Comparison of ENCODE assay signal across 8 cellular contexts in the genomic region with DNA sequence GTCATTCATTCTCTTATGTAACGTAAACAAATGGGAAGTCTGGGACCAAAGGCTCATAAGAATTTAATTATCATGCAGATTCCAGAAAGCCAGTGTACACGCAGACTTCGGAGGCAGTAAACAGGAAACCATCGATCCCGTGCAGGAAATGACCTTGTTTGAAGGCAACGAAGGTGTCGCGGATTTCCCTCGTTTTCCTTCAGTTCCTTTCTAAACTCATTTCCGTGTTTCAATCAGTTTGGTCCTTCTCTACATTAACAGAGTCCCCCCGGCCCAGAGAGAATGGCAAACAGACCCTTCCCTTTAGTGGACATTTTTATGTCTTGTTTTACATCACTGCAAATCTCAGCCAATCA. TPM values are rescaled to one million over a fixed set of nuclear protein-coding genes. Genes with fewer than 3 reads are reported as not detected.
DNase-seq lines count a peak whose midpoint lies in the region; ATAC-seq, FAIRE-seq and TF ChIP-seq lines count a peak whose summit lies in the region.

No MANE protein-coding gene starts in this region.

- peak overlapping the region; percentile 99 for H3K27ac Mint-ChIP-seq in activated T-helper 17 cell treated with anti-CD3 and anti-CD28 coated beads, Interleukin-2, amount 50 U/mL, for 72 hours

- H3K27me3 ChIP-seq in A673 (replicated peaks; ENCODE audit: insufficient read depth, low read depth, low read length, poor library complexity) (no peaks in the 10 kb centered on the region), small intestine (ENCODE audit: control insufficient read depth in 2 of 2, insufficient read depth in 2 of 2, low read length in 2 of 2) (no peaks in the 10 kb centered on the region)

- no peaks in the 10 kb centered on the region for H3K27me3 Mint-ChIP-seq in activated T-helper 17 cell treated with anti-CD3 and anti-CD28 coated beads, Interleukin-2, amount 50 U/mL, for 72 hours

- H3K36me3 ChIP-seq in A673 (ENCODE audit: insufficient read depth, low read length, poor library complexity, severe bottlenecking) (no peaks in the 10 kb centered on the region), small intestine (ENCODE audit: control insufficient read depth in 2 of 2, insufficient read depth in 2 of 2, low read length in 2 of 2) (no peaks in the 10 kb centered on the region)

- H3K9me3 ChIP-seq in A673 (ENCODE audit: low read depth, low read length, poor library complexity, severe bottlenecking) = no peaks in the 10 kb centered on the region
- no peaks in the 10 kb centered on the region for H3K9me3 ChIP-seq in small intestine (ENCODE audit: control insufficient read depth, low read depth)

- H3K4me3 ChIP-seq in A673 (ENCODE audit: low read depth, low read length, poor library complexity, severe bottlenecking) (peak overlapping the region; percentile 53), small intestine (ENCODE audit: low read depth in 1 of 2, low read length in 2 of 2) (peak overlapping the region; percentile 55 to 95)

- no peak for TF ChIP-seq CTCF in A673 (conservative IDR thresholded peaks at IDR 0.05; ENCODE audit: low read depth, low read length)

- H3K4me3 Mint-ChIP-seq in activated T-helper 17 cell treated with anti-CD3 and anti-CD28 coated beads, Interleukin-2, amount 50 U/mL, for 72 hours = peak overlapping the region; percentile 96

- no peaks in the 10 kb centered on the region for H3K9me3 Mint-ChIP-seq in activated T-helper 17 cell treated with anti-CD3 and anti-CD28 coated beads, Interleukin-2, amount 50 U/mL, for 72 hours

- CTCF ChIA-PET in A673 (lab: Charles Lee) = no interaction called here

- peaks cover 14% of the 10 kb centered on the region for H3K36me3 Mint-ChIP-seq in activated T-helper 17 cell treated with anti-CD3 and anti-CD28 coated beads, Interleukin-2, amount 50 U/mL, for 72 hours (ENCODE audit: low read depth)

- peak; percentile 19 for ATAC-seq in GM18868 (IDR thresholded peaks at IDR 0.05; ENCODE audit: unreplicated experiment)
- peak; percentile 26 for ATAC-seq in HG03064 (IDR thresholded peaks at IDR 0.05; ENCODE audit: low read depth, unreplicated experiment)
- peak; percentile 30 for ATAC-seq in activated T-helper 17 cell treated with anti-CD3 and anti-CD28 coated beads, Interleukin-2, amount 50 U/mL, for 72 hours (replicated peaks)
- peak; percentile 30 for ATAC-seq in left ventricle myocardium superior

- H3K27ac ChIP-seq in A673 (ENCODE audit: low read depth, low read length, poor library complexity, severe bottlenecking) = peak overlapping the region; percentile 99
- H3K27ac ChIP-seq in small intestine (ENCODE audit: low read depth in 1 of 2, low read length in 1 of 2) = peak overlapping the region; percentile 99 to 100

- DNase-seq in A673 (ENCODE audit: low spot score) (no peak), left ventricle myocardium superior (no peak), small intestine (no peak), Ammon's horn (ENCODE audit: low spot score) (no peak), inferior parietal cortex (ENCODE audit: extremely low spot score) (no peak)

- no TSS peak for BruUV-seq in A673 (replicated peaks; lab: Mats Ljungman, UMichigan)

- no peak for FAIRE-seq in small intestine (lab: Jason Lieb, UNC)

- POLR2A ChIA-PET in A673 (lab: Charles Lee; ENCODE audit: low non-redundant PET) = no interaction called here

- H3K4me1 Mint-ChIP-seq in activated T-helper 17 cell treated with anti-CD3 and anti-CD28 coated beads, Interleukin-2, amount 50 U/mL, for 72 hours = peaks cover 4% of the 10 kb centered on the region

- WGBS in small intestine, 3 donors = 0% methylated on average over 11 of the region's 11 CpGs

- intact Hi-C loops in A673 (cut with micrococcal nuclease; ENCODE audit: unreplicated experiment) (no loop called here), left ventricle myocardium superior (cut with micrococcal nuclease) (no loop called here)

- no peaks in the 10 kb centered on the region for H3K4me1 ChIP-seq in A673 (ENCODE audit: insufficient read depth, low read length, poor library complexity, severe bottlenecking)
- peaks cover 0 to 3% of the 10 kb centered on the region in 2 donors for H3K4me1 ChIP-seq in small intestine (ENCODE audit: control insufficient read depth in 2 of 2, insufficient read depth in 1 of 2, low read depth in 1 of 2, low read length in 1 of 2)

RNA-seq across cellular contexts. Expression of gene FOXJ2, which starts 6.3 kb away (rescaled TPM):
- 13.9 and 14.6 TPM in 2 replicates for total RNA-seq in A673 (2021)
- 10 to 100 TPM; 14.3 to 15.1 TPM for total RNA-seq in activated T-helper 17 cell treated with anti-CD3 and anti-CD28 coated beads, Interleukin-2, amount 50 U/mL, for 72 hours
- total RNA-seq in left ventricle myocardium superior = 25.9 TPM
- 1 to 10 TPM; 3.8 to 6.8 (median 4.0) TPM for polyA plus RNA-seq in small intestine

RNA-seq across cellular contexts. Expression of gene C3AR1, which starts 39.9 kb away (rescaled TPM):
- total RNA-seq in A673 (2021) (1.3 and 3.5 TPM in 2 replicates), left ventricle myocardium superior (6.9 TPM)
- total RNA-seq in activated T-helper 17 cell treated with anti-CD3 and anti-CD28 coated beads, Interleukin-2, amount 50 U/mL, for 72 hours = 1 to 10 TPM; 6.4 to 7.3 TPM
- 1 to 10 TPM; 2.7 to 7.5 (median 2.9) TPM for polyA plus RNA-seq in small intestine

RNA-seq across cellular contexts. Expression of gene NECAP1, which starts 55.8 kb away (rescaled TPM):
- total RNA-seq in A673 (2021) = 35.2 and 41.1 TPM in 2 replicates
- 10 to 100 TPM; 30.0 to 32.9 TPM for total RNA-seq in activated T-helper 17 cell treated with anti-CD3 and anti-CD28 coated beads, Interleukin-2, amount 50 U/mL, for 72 hours
- total RNA-seq in left ventricle myocardium superior = 18.7 TPM
- 10 to 100 TPM; 23.6 to 49.0 (median 33.2) TPM for polyA plus RNA-seq in small intestine
